ENCODE assay signal across 36 cellular contexts in genomic region chr3:167564612-167565011, GRCh38.
"Had no signal": no experiment of that assay in that cellular context is flagged by ENCODE, and none has a peak within 500 bp of the region (broad histone marks: within the 10 kb centered on the region; RNA-seq: fewer than 3 reads in every experiment).

No MANE protein-coding gene starts in this region.

- H3K27ac Mint-ChIP-seq: activated B cell treated with CpG ODN at 0.5 μM for 24 hours; activated CD4-positive, alpha-beta memory T cell treated with anti-CD3 and anti-CD28 coated beads, Interleukin-2, amount 10 ng/mL, durations not matched to agents 7 days and 5 days; activated CD4-positive, alpha-beta T cell treated with anti-CD3 and anti-CD28 coated beads, Interleukin-2, amount 10 ng/mL, durations not matched to agents 24 days and 14 days; activated CD8-positive, alpha-beta memory T cell treated with anti-CD3 and anti-CD28 coated beads, Interleukin-2, amount 10 ng/mL, durations not matched to agents 7 days and 5 days; activated CD8-positive, alpha-beta T cell treated with anti-CD3 and anti-CD28 coated beads, Interleukin-2, amount 10 ng/mL, durations not matched to agents 7 days and 5 days; activated naive CD4-positive, alpha-beta T cell treated with anti-CD3 and anti-CD28 coated beads, Interleukin-2, amount 10 ng/mL, durations not matched to agents 7 days and 5 days; activated naive CD4-positive, alpha-beta T cell treated with anti-CD3 and anti-CD28 coated beads, Interleukin-2, amount 50 U/mL, for 24 hours; activated naive CD8-positive, alpha-beta T cell; activated naive CD8-positive, alpha-beta T cell treated with anti-CD3 and anti-CD28 coated beads, Interleukin-2, amount 10 ng/mL, durations not matched to agents 7 days and 5 days; activated naive CD8-positive, alpha-beta T cell treated with anti-CD3 and anti-CD28 coated beads, Interleukin-2, amount 50 U/mL, for 24 hours; activated T-cell treated with anti-CD3 and anti-CD28 coated beads, Interleukin-2, amount 50 U/mL, for 24 hours; activated T-helper 2 cell treated with anti-CD3 and anti-CD28 coated beads, Interferon-gamma antibody, Interleukin-2, Interleukin-4, amounts not matched to agents 10 μg/mL and 5 μg/mL and 100 μg/mL, durations not matched to agents 14 hours and 24 hours and 36 hours; T-helper 1 cell treated with Interleukin-12 subunit alpha and Interleukin-12 subunit beta and Interleukin-4 antibody, amounts not matched to agents 30 μg/mL and 1 μg/mL, for 36 hours; T-helper 2 cell treated with Interferon-gamma antibody and Interleukin-4, amounts not matched to agents 5 μg/mL and 100 μg/mL, for 36 hours had no signal

- H3K36me3 Mint-ChIP-seq: activated CD8-positive, alpha-beta memory T cell treated with anti-CD3 and anti-CD28 coated beads, Interleukin-2, amount 10 ng/mL, durations not matched to agents 7 days and 5 days; activated naive CD4-positive, alpha-beta T cell treated with anti-CD3 and anti-CD28 coated beads, Interleukin-2, amount 10 ng/mL, durations not matched to agents 7 days and 5 days; activated naive CD4-positive, alpha-beta T cell treated with anti-CD3 and anti-CD28 coated beads, Interleukin-2, amount 50 U/mL, for 24 hours; activated naive CD8-positive, alpha-beta T cell; activated naive CD8-positive, alpha-beta T cell treated with anti-CD3 and anti-CD28 coated beads, Interleukin-2, amount 10 ng/mL, durations not matched to agents 7 days and 5 days had no signal

- H3K27me3 Mint-ChIP-seq: activated B cell treated with CpG ODN at 0.5 μM for 24 hours; activated CD4-positive, alpha-beta memory T cell treated with anti-CD3 and anti-CD28 coated beads, Interleukin-2, amount 10 ng/mL, durations not matched to agents 7 days and 5 days; activated CD4-positive, alpha-beta T cell treated with anti-CD3 and anti-CD28 coated beads, Interleukin-2, amount 10 ng/mL, durations not matched to agents 24 days and 14 days; activated CD8-positive, alpha-beta memory T cell treated with anti-CD3 and anti-CD28 coated beads, Interleukin-2, amount 10 ng/mL, durations not matched to agents 7 days and 5 days; activated naive CD4-positive, alpha-beta T cell treated with anti-CD3 and anti-CD28 coated beads, Interleukin-2, amount 10 ng/mL, durations not matched to agents 7 days and 5 days; activated naive CD8-positive, alpha-beta T cell; activated naive CD8-positive, alpha-beta T cell treated with anti-CD3 and anti-CD28 coated beads, Interleukin-2, amount 10 ng/mL, durations not matched to agents 7 days and 5 days; activated naive CD8-positive, alpha-beta T cell treated with anti-CD3 and anti-CD28 coated beads, Interleukin-2, amount 50 U/mL, for 24 hours; activated T-cell treated with anti-CD3 and anti-CD28 coated beads, Interleukin-2, amount 50 U/mL, for 24 hours had no signal

- H3K4me1 Mint-ChIP-seq: activated B cell treated with CpG ODN at 0.5 μM for 24 hours; activated CD4-positive, alpha-beta memory T cell treated with anti-CD3 and anti-CD28 coated beads, Interleukin-2, amount 10 ng/mL, durations not matched to agents 7 days and 5 days; activated CD4-positive, alpha-beta T cell treated with anti-CD3 and anti-CD28 coated beads, Interleukin-2, amount 10 ng/mL, durations not matched to agents 24 days and 14 days; activated CD8-positive, alpha-beta memory T cell treated with anti-CD3 and anti-CD28 coated beads, Interleukin-2, amount 10 ng/mL, durations not matched to agents 7 days and 5 days; activated naive CD4-positive, alpha-beta T cell treated with anti-CD3 and anti-CD28 coated beads, Interleukin-2, amount 10 ng/mL, durations not matched to agents 7 days and 5 days; activated naive CD4-positive, alpha-beta T cell treated with anti-CD3 and anti-CD28 coated beads, Interleukin-2, amount 50 U/mL, for 24 hours; activated naive CD8-positive, alpha-beta T cell treated with anti-CD3 and anti-CD28 coated beads, Interleukin-2, amount 10 ng/mL, durations not matched to agents 7 days and 5 days; activated naive CD8-positive, alpha-beta T cell treated with anti-CD3 and anti-CD28 coated beads, Interleukin-2, amount 50 U/mL, for 24 hours; central memory CD8-positive, alpha-beta T cell had no signal

- H3K4me1 ChIP-seq: ascending aorta, breast epithelium had no signal

- ATAC-seq: activated CD8-positive, alpha-beta memory T cell treated with anti-CD3 and anti-CD28 coated beads, Interleukin-2, amount 10 ng/mL, durations not matched to agents 7 days and 5 days; activated CD8-positive, alpha-beta T cell treated with anti-CD3 and anti-CD28 coated beads, Interleukin-2, amount 10 ng/mL, durations not matched to agents 7 days and 5 days; activated naive CD8-positive, alpha-beta T cell treated with anti-CD3 and anti-CD28 coated beads, Interleukin-2, amount 50 U/mL, for 24 hours had no signal

- H3K9me3 ChIP-seq: ascending aorta, breast epithelium had no signal

- H3K27me3 ChIP-seq: ascending aorta, brain microvascular endothelial cell, breast epithelium had no signal

- H3K9me3 Mint-ChIP-seq: activated B cell treated with CpG ODN at 0.5 μM for 24 hours; activated CD4-positive, alpha-beta memory T cell treated with anti-CD3 and anti-CD28 coated beads, Interleukin-2, amount 10 ng/mL, durations not matched to agents 7 days and 5 days; activated CD4-positive, alpha-beta T cell treated with anti-CD3 and anti-CD28 coated beads, Interleukin-2, amount 10 ng/mL, durations not matched to agents 24 days and 14 days; activated naive CD4-positive, alpha-beta T cell treated with anti-CD3 and anti-CD28 coated beads, Interleukin-2, amount 10 ng/mL, durations not matched to agents 7 days and 5 days; activated naive CD4-positive, alpha-beta T cell treated with anti-CD3 and anti-CD28 coated beads, Interleukin-2, amount 50 U/mL, for 24 hours; activated naive CD8-positive, alpha-beta T cell treated with anti-CD3 and anti-CD28 coated beads, Interleukin-2, amount 10 ng/mL, durations not matched to agents 7 days and 5 days; activated naive CD8-positive, alpha-beta T cell treated with anti-CD3 and anti-CD28 coated beads, Interleukin-2, amount 50 U/mL, for 24 hours; activated T-cell treated with anti-CD3 and anti-CD28 coated beads, Interleukin-2, amount 50 U/mL, for 24 hours; activated T-helper 2 cell treated with anti-CD3 and anti-CD28 coated beads, Interferon-gamma antibody, Interleukin-2, Interleukin-4, amounts not matched to agents 10 μg/mL and 5 μg/mL and 100 μg/mL, durations not matched to agents 14 hours and 24 hours and 36 hours; central memory CD8-positive, alpha-beta T cell; T-helper 1 cell treated with Interleukin-12 subunit alpha and Interleukin-12 subunit beta and Interleukin-4 antibody, amounts not matched to agents 30 μg/mL and 1 μg/mL, for 36 hours; T-helper 2 cell treated with Interferon-gamma antibody and Interleukin-4, amounts not matched to agents 5 μg/mL and 100 μg/mL, for 36 hours had no signal

- H3K36me3 ChIP-seq: ascending aorta, brain microvascular endothelial cell, breast epithelium had no signal

- H3K4me3 Mint-ChIP-seq: activated B cell treated with CpG ODN at 0.5 μM for 24 hours; activated CD4-positive, alpha-beta memory T cell treated with anti-CD3 and anti-CD28 coated beads, Interleukin-2, amount 10 ng/mL, durations not matched to agents 7 days and 5 days; activated CD4-positive, alpha-beta T cell treated with anti-CD3 and anti-CD28 coated beads, Interleukin-2, amount 10 ng/mL, durations not matched to agents 24 days and 14 days; activated CD8-positive, alpha-beta memory T cell treated with anti-CD3 and anti-CD28 coated beads, Interleukin-2, amount 10 ng/mL, durations not matched to agents 7 days and 5 days; activated CD8-positive, alpha-beta T cell treated with anti-CD3 and anti-CD28 coated beads, Interleukin-2, amount 10 ng/mL, durations not matched to agents 7 days and 5 days; activated naive CD4-positive, alpha-beta T cell treated with anti-CD3 and anti-CD28 coated beads, Interleukin-2, amount 10 ng/mL, durations not matched to agents 7 days and 5 days; activated naive CD4-positive, alpha-beta T cell treated with anti-CD3 and anti-CD28 coated beads, Interleukin-2, amount 50 U/mL, for 24 hours; activated naive CD8-positive, alpha-beta T cell; activated naive CD8-positive, alpha-beta T cell treated with anti-CD3 and anti-CD28 coated beads, Interleukin-2, amount 10 ng/mL, durations not matched to agents 7 days and 5 days; activated naive CD8-positive, alpha-beta T cell treated with anti-CD3 and anti-CD28 coated beads, Interleukin-2, amount 50 U/mL, for 24 hours; activated T-cell treated with anti-CD3 and anti-CD28 coated beads, Interleukin-2, amount 50 U/mL, for 24 hours; central memory CD8-positive, alpha-beta T cell; T-helper 1 cell treated with Interleukin-12 subunit alpha and Interleukin-12 subunit beta and Interleukin-4 antibody, amounts not matched to agents 30 μg/mL and 1 μg/mL, for 36 hours; T-helper 2 cell treated with Interferon-gamma antibody and Interleukin-4, amounts not matched to agents 5 μg/mL and 100 μg/mL, for 36 hours had no signal

- H3K4me3 ChIP-seq: ascending aorta, breast epithelium had no signal

- H3K27ac ChIP-seq: ascending aorta, brain microvascular endothelial cell, breast epithelium, VCaP had no signal

- DNase-seq: activated B cell treated with CpG ODN at 0.5 μM for 24 hours; activated CD4-positive, alpha-beta memory T cell treated with anti-CD3 and anti-CD28 coated beads, Interleukin-2, amount 10 ng/mL, durations not matched to agents 7 days and 5 days; activated CD4-positive, alpha-beta T cell treated with anti-CD3 and anti-CD28 coated beads for 4 hours; activated CD4-positive, alpha-beta T cell treated with anti-CD3 and anti-CD28 coated beads, Interleukin-2, amount 10 ng/mL, durations not matched to agents 24 days and 14 days; activated CD4-positive, alpha-beta T cell treated with anti-CD3 and anti-CD28 coated beads, Interleukin-2, amount 50 U/mL, for 1 hour; activated CD4-positive, alpha-beta T cell treated with anti-CD3 and anti-CD28 coated beads, Interleukin-2, amount 50 U/mL, for 4 hours; activated CD4-positive, CD25-positive, alpha-beta regulatory T cell treated with anti-CD3 and anti-CD28 coated beads, Interleukin-2, amount 50 U/mL, for 72 hours; activated CD8-positive, alpha-beta memory T cell treated with anti-CD3 and anti-CD28 coated beads for 24 hours; activated CD8-positive, alpha-beta memory T cell treated with anti-CD3 and anti-CD28 coated beads, Interleukin-2, amount 10 ng/mL, durations not matched to agents 7 days and 5 days; activated CD8-positive, alpha-beta memory T cell treated with anti-CD3 and anti-CD28 coated beads, Interleukin-2, amount 50 U/mL, for 48 hours; activated CD8-positive, alpha-beta T cell treated with anti-CD3 and anti-CD28 coated beads, Interleukin-2, amount 10 ng/mL, durations not matched to agents 7 days and 5 days; activated effector memory CD4-positive, alpha-beta T cell treated with Interleukin-2 at 50 U/mL for 16 hours; activated gamma-delta T cell; activated naive CD4-positive, alpha-beta T cell treated with anti-CD3 and anti-CD28 coated beads, Interleukin-2, amount 10 ng/mL, durations not matched to agents 7 days and 5 days; activated naive CD4-positive, alpha-beta T cell treated with Interleukin-2 at 50 U/mL for 16 hours; activated naive CD8-positive, alpha-beta T cell treated with anti-CD3 and anti-CD28 coated beads, Interleukin-2, amount 10 ng/mL, durations not matched to agents 7 days and 5 days; activated naive CD8-positive, alpha-beta T cell treated with anti-CD3 and anti-CD28 coated beads, Interleukin-2, amount 50 U/mL, for 24 hours; activated T-cell treated with anti-CD3 and anti-CD28 coated beads, Interleukin-2, amount 50 U/mL, for 24 hours; activated T-cell treated with anti-CD3 and anti-CD28 coated beads, Interleukin-2, amount 50 U/mL, for 48 hours; amygdala; anterior cingulate cortex; brain microvascular endothelial cell; caudate nucleus; cerebellar nuclear complex; T-helper 1 cell; T-helper 2 cell; T-helper 9 cell had no signal
